ENCODE assay signal across 22 cellular contexts in genomic region chr10:87593702-87594101, GRCh38.
DNase-seq lines count a peak whose midpoint lies in the region; ATAC-seq and TF ChIP-seq lines count a peak whose summit lies in the region.
"Had no signal": no experiment of that assay in that cellular context is flagged by ENCODE, and none has a peak within 500 bp of the region (broad histone marks: within the 10 kb centered on the region; RNA-seq: fewer than 3 reads in every experiment).

No MANE protein-coding gene starts in this region.

- no peaks in the 10 kb centered on the region for H3K9me3 Mint-ChIP-seq in chondrocyte (ENCODE audit: low read depth)
- no peaks in the 10 kb centered on the region for H3K9me3 Mint-ChIP-seq in activated T-helper 1 cell treated with anti-CD3 and anti-CD28 coated beads, Interleukin-12 subunit alpha, Interleukin-12 subunit beta, Interleukin-2, Interleukin-4 antibody, amounts not matched to agents 30 ng/mL and 10 ng/mL and 1 ng/mL, durations not matched to agents 14 hours and 24 hours and 36 hours
- H3K9me3 Mint-ChIP-seq: activated naive CD8-positive, alpha-beta T cell treated with anti-CD3 and anti-CD28 coated beads, Interleukin-2, amount 10 ng/mL, durations not matched to agents 7 days and 5 days; brain; HFFc6; memory B cell had no signal

- H3K4me3 Mint-ChIP-seq in chondrocyte (ENCODE audit: unreplicated experiment), result no peak overlapping the region
- H3K4me3 Mint-ChIP-seq in activated T-helper 1 cell treated with anti-CD3 and anti-CD28 coated beads, Interleukin-12 subunit alpha, Interleukin-12 subunit beta, Interleukin-2, Interleukin-4 antibody, amounts not matched to agents 30 ng/mL and 10 ng/mL and 1 ng/mL, durations not matched to agents 14 hours and 24 hours and 36 hours, result no peak overlapping the region
- H3K4me3 Mint-ChIP-seq: activated naive CD8-positive, alpha-beta T cell treated with anti-CD3 and anti-CD28 coated beads, Interleukin-2, amount 10 ng/mL, durations not matched to agents 7 days and 5 days; brain; HFFc6; memory B cell; naive B cell had no signal

- intact Hi-C loops in lower lobe of right lung (cut with DNase I), result no loop called here
- intact Hi-C loops in activated T-helper 1 cell treated with anti-CD3 and anti-CD28 coated beads, Interleukin-12 subunit alpha, Interleukin-12 subunit beta, Interleukin-2, Interleukin-4 antibody, amounts not matched to agents 30 ng/mL and 10 ng/mL and 1 ng/mL, durations not matched to agents 14 hours and 24 hours and 36 hours (cut with micrococcal nuclease), result no loop called here

- no peak overlapping the region for H3K27ac ChIP-seq in AG04450 (ENCODE audit: low read depth, low read length)
- H3K27ac ChIP-seq in lower lobe of right lung, result peak overlapping the region; percentile 51
- H3K27ac ChIP-seq in brain microvascular endothelial cell, result no peak overlapping the region

- H3K4me3 ChIP-seq in AG04450 (ENCODE audit: low read depth, low read length) (no peak overlapping the region), choroid plexus epithelial cell (ENCODE audit: low read depth, low read length) (no peak overlapping the region), lower lobe of right lung (no peak overlapping the region), brain microvascular endothelial cell (ENCODE audit: low read depth, low read length) (no peak overlapping the region)

- TF ChIP-seq CTCF in AG04450 (IDR thresholded peaks at IDR 0.05; ENCODE audit: low read depth, low read length) (no peak), choroid plexus epithelial cell (conservative IDR thresholded peaks at IDR 0.05; ENCODE audit: low read depth, low read length) (no peak), lower lobe of right lung (IDR thresholded peaks at IDR 0.05) (no peak), chondrocyte (IDR thresholded peaks at IDR 0.05) (no peak), brain microvascular endothelial cell (IDR thresholded peaks at IDR 0.05; ENCODE audit: low read depth, low read length, missing control alignments) (no peak)

- peaks cover 2% of the 10 kb centered on the region for H3K27me3 Mint-ChIP-seq in chondrocyte (ENCODE audit: low read depth)
- H3K27me3 Mint-ChIP-seq in activated T-helper 1 cell treated with anti-CD3 and anti-CD28 coated beads, Interleukin-12 subunit alpha, Interleukin-12 subunit beta, Interleukin-2, Interleukin-4 antibody, amounts not matched to agents 30 ng/mL and 10 ng/mL and 1 ng/mL, durations not matched to agents 14 hours and 24 hours and 36 hours (ENCODE audit: insufficient read depth), result peaks cover 6% of the 10 kb centered on the region
- H3K27me3 Mint-ChIP-seq: memory B cell had no signal

- peaks cover 22% of the 10 kb centered on the region for H3K4me1 Mint-ChIP-seq in chondrocyte (ENCODE audit: low read depth)
- no peaks in the 10 kb centered on the region for H3K4me1 Mint-ChIP-seq in activated T-helper 1 cell treated with anti-CD3 and anti-CD28 coated beads, Interleukin-12 subunit alpha, Interleukin-12 subunit beta, Interleukin-2, Interleukin-4 antibody, amounts not matched to agents 30 ng/mL and 10 ng/mL and 1 ng/mL, durations not matched to agents 14 hours and 24 hours and 36 hours (ENCODE audit: low read depth)
- H3K4me1 Mint-ChIP-seq: activated naive CD8-positive, alpha-beta T cell treated with anti-CD3 and anti-CD28 coated beads, Interleukin-2, amount 10 ng/mL, durations not matched to agents 7 days and 5 days; brain had no signal

- DNase-seq in AG04450 (ENCODE audit: low read depth, low spot score) (peak; percentile 11), GM04503 (ENCODE audit: low read depth) (peak; percentile 36), choroid plexus epithelial cell (ENCODE audit: low read depth) (peak; percentile 21), lower lobe of right lung (no peak), NCI-H2227 treated with DMSO at 0.1 percent for 48 hours (lab: John Stamatoyannopoulos, UW) (no peak), chondrocyte (ENCODE audit: low spot score) (no peak), brain microvascular endothelial cell (no peak)
- no peak for DNase-seq in activated T-helper 1 cell treated with anti-CD3 and anti-CD28 coated beads, Interleukin-12 subunit alpha, Interleukin-12 subunit beta, Interleukin-2, Interleukin-4 antibody, amounts not matched to agents 30 ng/mL and 10 ng/mL and 1 ng/mL, durations not matched to agents 14 hours and 24 hours and 36 hours (ENCODE audit: low spot score)
- DNase-seq: ACHN; activated CD4-positive, alpha-beta T cell treated with anti-CD3 and anti-CD28 coated beads for 4 hours; activated naive CD8-positive, alpha-beta T cell treated with anti-CD3 and anti-CD28 coated beads, Interleukin-2, amount 10 ng/mL, durations not matched to agents 7 days and 5 days; dermis blood vessel endothelial cell; DMS79; HFFc6; kidney glomerular epithelial cell; naive B cell; NCI-H1417 treated with DMSO at 0.1 percent for 48 hours; NCI-H2107; NCI-H510A treated with DMSO at 0.1 percent for 48 hours; stimulated activated CD4-positive, alpha-beta T cell treated with anti-CD3 and anti-CD28 coated beads, Interleukin-12 subunit alpha, Interleukin-12 subunit beta, amount 100 ng/mL, for 4 hours had no signal

- CTCF ChIA-PET in AG04450 (lab: Charles Lee), result interaction anchor here (0.5 to 2.4 kb wide), 2 partner anchors 14 to 655 kb away, joined by 6 to 7 read pairs; no protein-coding TSS in a partner anchor

- POLR2A ChIA-PET in AG04450 (lab: Yijun Ruan, JAX), result no interaction called here

- H3K27me3 ChIP-seq in AG04450 (ENCODE audit: control insufficient read depth, insufficient read depth, low read length) (peaks cover 4% of the 10 kb centered on the region), lower lobe of right lung (ENCODE audit: low read depth) (no peaks in the 10 kb centered on the region), brain microvascular endothelial cell (replicated peaks) (no peaks in the 10 kb centered on the region)

- in situ Hi-C loops in brain microvascular endothelial cell (cut with HindIII; ENCODE audit: low pct_ligation_motif_present, low sequenced_read_pairs), result no loop called here

- H3K9me3 ChIP-seq in AG04450 (ENCODE audit: control insufficient read depth, insufficient read depth, low read length) (no peaks in the 10 kb centered on the region), lower lobe of right lung (no peaks in the 10 kb centered on the region)

- H3K36me3 ChIP-seq in lower lobe of right lung, result no peaks in the 10 kb centered on the region
- no peaks in the 10 kb centered on the region for H3K36me3 ChIP-seq in brain microvascular endothelial cell (replicated peaks)

- H3K27ac Mint-ChIP-seq in chondrocyte (ENCODE audit: unreplicated experiment), result no peak overlapping the region
- H3K27ac Mint-ChIP-seq in activated T-helper 1 cell treated with anti-CD3 and anti-CD28 coated beads, Interleukin-12 subunit alpha, Interleukin-12 subunit beta, Interleukin-2, Interleukin-4 antibody, amounts not matched to agents 30 ng/mL and 10 ng/mL and 1 ng/mL, durations not matched to agents 14 hours and 24 hours and 36 hours, result no peak overlapping the region
- H3K27ac Mint-ChIP-seq: activated naive CD8-positive, alpha-beta T cell treated with anti-CD3 and anti-CD28 coated beads, Interleukin-2, amount 10 ng/mL, durations not matched to agents 7 days and 5 days; HFFc6; memory B cell; naive B cell had no signal

- peak; percentile 46 to 47 for ATAC-seq in lower lobe of right lung

- peaks cover 26% of the 10 kb centered on the region for H3K4me1 ChIP-seq in lower lobe of right lung

- no peaks in the 10 kb centered on the region for H3K36me3 Mint-ChIP-seq in chondrocyte (ENCODE audit: low read depth)
- H3K36me3 Mint-ChIP-seq in activated T-helper 1 cell treated with anti-CD3 and anti-CD28 coated beads, Interleukin-12 subunit alpha, Interleukin-12 subunit beta, Interleukin-2, Interleukin-4 antibody, amounts not matched to agents 30 ng/mL and 10 ng/mL and 1 ng/mL, durations not matched to agents 14 hours and 24 hours and 36 hours (ENCODE audit: low read depth), result no peaks in the 10 kb centered on the region
- H3K36me3 Mint-ChIP-seq: activated naive CD8-positive, alpha-beta T cell treated with anti-CD3 and anti-CD28 coated beads, Interleukin-2, amount 10 ng/mL, durations not matched to agents 7 days and 5 days; brain; memory B cell; naive B cell had no signal

Comparison
In these comparisons a context has a peak if more than half of its experiments do, and no peak if none do; other contexts are left out.
1. DNase-seq: peak in AG04450 (single experiment), GM04503 (single experiment) and choroid plexus epithelial cell (single experiment); none in lower lobe of right lung (single experiment), NCI-H2227 treated with DMSO at 0.1 percent for 48 hours (single experiment), chondrocyte (single experiment), activated T-helper 1 cell treated with anti-CD3 and anti-CD28 coated beads, Interleukin-12 subunit alpha, Interleukin-12 subunit beta, Interleukin-2, Interleukin-4 antibody, amounts not matched to agents 30 ng/mL and 10 ng/mL and 1 ng/mL, durations not matched to agents 14 hours and 24 hours and 36 hours (single experiment) and brain microvascular endothelial cell (single experiment).